In genomic region chr19:46487178-46487801, GRCh38 we compare ENCODE assay signal across 11 cellular contexts. TPM values are rescaled to one million over a fixed set of nuclear protein-coding genes. Genes with fewer than 3 reads are reported as not detected.
DNase-seq lines count a peak whose midpoint lies in the region; ATAC-seq and TF ChIP-seq lines count a peak whose summit lies in the region.
"Had no signal": no experiment of that assay in that cellular context is flagged by ENCODE, and none has a peak within 500 bp of the region (broad histone marks: within the 10 kb centered on the region; RNA-seq: fewer than 3 reads in every experiment).

No MANE protein-coding gene starts in this region.

- H3K9me3 ChIP-seq in SJCRH30 (replicated peaks) (no peaks in the 10 kb centered on the region), neural progenitor cell (ENCODE audit: low read depth) (no peaks in the 10 kb centered on the region)
- H3K9me3 ChIP-seq: colonic mucosa had no signal

- H4K20me1 ChIP-seq in neural progenitor cell (ENCODE audit: low read depth), result no peaks in the 10 kb centered on the region

- H3K79me2 ChIP-seq in ACC112 (ENCODE audit: control insufficient read depth, insufficient read depth, low read length, unreplicated experiment), result no peaks in the 10 kb centered on the region
- no peaks in the 10 kb centered on the region for H3K79me2 ChIP-seq in neural progenitor cell (ENCODE audit: low read depth)

- H3K27ac ChIP-seq in ACC112 (ENCODE audit: low read depth, low read length), result no peak overlapping the region
- no peak overlapping the region for H3K27ac ChIP-seq in SJCRH30
- no peak overlapping the region for H3K27ac ChIP-seq in neural progenitor cell
- H3K27ac ChIP-seq: colonic mucosa had no signal

- H3F3A ChIP-seq in neural progenitor cell (ENCODE audit: low read depth), result peaks cover 20% of the 10 kb centered on the region

- H3K27me3 ChIP-seq in ACC112 (ENCODE audit: insufficient read depth, low read length) (no peaks in the 10 kb centered on the region; the same call in 1 of the 2 replicates), SJCRH30 (peaks cover 17% of the 10 kb centered on the region; the same call in 1 of the 2 replicates), neural progenitor cell (peaks cover 60% of the 10 kb centered on the region)

- H3K9ac ChIP-seq in neural progenitor cell, result no peak overlapping the region

- H3K4me2 ChIP-seq in neural progenitor cell, result peak overlapping the region; percentile 97

- DNase-seq in SJCRH30 (no peak), fibroblast of pulmonary artery (ENCODE audit: low read depth) (no peak), neural progenitor cell (ENCODE audit: low spot score) (no peak), A172 (ENCODE audit: low spot score) (no peak), HEK293T (ENCODE audit: extremely low spot score) (no peak)
- DNase-seq in central memory CD4-positive, alpha-beta T cell, result no peak
- DNase-seq: SHP77 treated with DMSO at 0.1 percent for 48 hours had no signal

- peak overlapping the region; percentile 76 for H3K4me3 ChIP-seq in ACC112 (ENCODE audit: low read depth, low read length)
- peak overlapping the region; percentile 12 for H3K4me3 ChIP-seq in SJCRH30
- peak overlapping the region; percentile 47 for H3K4me3 ChIP-seq in fibroblast of pulmonary artery (replicated peaks; ENCODE audit: low read depth, low read length)
- H3K4me3 ChIP-seq in neural progenitor cell, result peak overlapping the region; percentile 49
- H3K4me3 ChIP-seq: colonic mucosa had no signal

- POLR2A ChIA-PET in HEK293T (lab: Yijun Ruan, JAX), result interaction anchor here (1.3 kb wide), 1 partner anchor 90 kb away, joined by 4 read pairs; no protein-coding TSS in a partner anchor

- CTCF ChIA-PET in HEK293T (lab: Yijun Ruan, JAX), result interaction anchor here (0.9 to 1.0 kb wide), 2 partner anchors 85 to 91 kb away, joined by 3 read pairs; no protein-coding TSS in a partner anchor

- no peak for ATAC-seq in GM21367 (IDR thresholded peaks at IDR 0.05; ENCODE audit: unreplicated experiment)

- peaks cover 4% of the 10 kb centered on the region for H3K9me3 Mint-ChIP-seq in neural progenitor cell

- H3K4me3 Mint-ChIP-seq in neural progenitor cell, result peak overlapping the region; percentile 78

- H3K27me3 Mint-ChIP-seq in neural progenitor cell (ENCODE audit: insufficient read depth, low read depth), result peaks cover 26% of the 10 kb centered on the region

- no peaks in the 10 kb centered on the region for H3K36me3 Mint-ChIP-seq in neural progenitor cell

- H2AFZ ChIP-seq in ACC112 (ENCODE audit: low read length, unreplicated experiment) (peak overlapping the region; percentile 83), neural progenitor cell (replicated peaks) (peak overlapping the region; percentile 97)

- peaks cover 44% of the 10 kb centered on the region for H3K4me1 Mint-ChIP-seq in neural progenitor cell

- H3K4me1 ChIP-seq in ACC112 (ENCODE audit: control insufficient read depth, insufficient read depth, low read length, unreplicated experiment), result no peaks in the 10 kb centered on the region
- peaks cover 2% of the 10 kb centered on the region; the same call in 1 of the 2 replicates for H3K4me1 ChIP-seq in SJCRH30
- peaks cover 13% of the 10 kb centered on the region for H3K4me1 ChIP-seq in neural progenitor cell

- TF ChIP-seq CTCF in fibroblast of pulmonary artery (IDR thresholded peaks at IDR 0.05; ENCODE audit: low read length, missing control alignments), result no peak
- no peak for TF ChIP-seq CTCF in neural progenitor cell (IDR thresholded peaks at IDR 0.05)

- no peak overlapping the region for H3K27ac Mint-ChIP-seq in neural progenitor cell

- H3K36me3 ChIP-seq in ACC112 (ENCODE audit: insufficient read depth, low read length) (no peaks in the 10 kb centered on the region), SJCRH30 (no peaks in the 10 kb centered on the region), neural progenitor cell (no peaks in the 10 kb centered on the region)
- H3K36me3 ChIP-seq: colonic mucosa had no signal

TF ChIP-seq in HEK293T, 16 proteins besides CTCF, POLR2A, EP300 and RAD21:
- TF ChIP-seq BHLHE40 (IDR thresholded peaks at IDR 0.05; ENCODE audit: borderline replicate concordance) (no peak), NFRKB (IDR thresholded peaks at IDR 0.05) (no peak), ARNT (IDR thresholded peaks at IDR 0.05) (no peak), HDGF (IDR thresholded peaks at IDR 0.05; ENCODE audit: borderline replicate concordance) (no peak), LEF1 (IDR thresholded peaks at IDR 0.05; ENCODE audit: borderline replicate concordance) (no peak), PKNOX1 (IDR thresholded peaks at IDR 0.05) (no peak), L3MBTL2 (conservative IDR thresholded peaks at IDR 0.05) (no peak), FOXA1 (IDR thresholded peaks at IDR 0.05) (no peak), SUZ12 (IDR thresholded peaks at IDR 0.05) (no peak), ZNF384 (IDR thresholded peaks at IDR 0.05) (no peak), FOXK2 (IDR thresholded peaks at IDR 0.05) (no peak), SP1 (IDR thresholded peaks at IDR 0.05) (no peak), FOXM1 (IDR thresholded peaks at IDR 0.05; ENCODE audit: borderline replicate concordance) (no peak), CTBP1 (IDR thresholded peaks at IDR 0.05; ENCODE audit: borderline replicate concordance) (no peak), ELF4 (IDR thresholded peaks at IDR 0.05) (no peak), TARDBP (IDR thresholded peaks at IDR 0.05) (no peak)
TF ChIP-seq in HEK293T: peak in this region for 0.

RNA-seq across cellular contexts. Expression of gene PNMA8B, which starts 8.4 kb away (rescaled TPM):
- 0.04 TPM in 1 of 2 replicates, not detected in the other for total RNA-seq in SJCRH30 (2014; rRNA removed; shearing (Covaris generic))
- total RNA-seq in neural progenitor cell (ENCODE audit: low replicate concordance), result 0.09 and 3.9 TPM in 2 replicates
- not detected in 2 replicates for total RNA-seq in A172 (2014; rRNA removed; shearing (Covaris generic))

RNA-seq across cellular contexts. Expression of gene PNMA8A, which starts 15.9 kb away (rescaled TPM):
- total RNA-seq in SJCRH30 (2014; rRNA removed; shearing (Covaris generic)), result 40.1 and 41.8 TPM in 2 replicates
- 42.5 and 43.9 TPM in 2 replicates for total RNA-seq in neural progenitor cell (ENCODE audit: low replicate concordance)
- not detected in 2 replicates for total RNA-seq in A172 (2014; rRNA removed; shearing (Covaris generic))

RNA-seq across cellular contexts. Expression of gene PNMA8C, which starts 58.6 kb away (rescaled TPM):
- total RNA-seq in SJCRH30 (2014; rRNA removed; shearing (Covaris generic)), result 0.02 TPM in 1 of 2 replicates, not detected in the other
- total RNA-seq in neural progenitor cell (ENCODE audit: low replicate concordance), result 0.58 and 0.74 TPM in 2 replicates
- not detected in 2 replicates for total RNA-seq in A172 (2014; rRNA removed; shearing (Covaris generic))
- total RNA-seq: left lobe of liver had no signal

Comparison
In these comparisons a context has a peak if more than half of its experiments do, and no peak if none do; other contexts are left out.
1. H3K4me3 ChIP-seq: peak in every context shown above with its lines; median percentile 76 in ACC112; 49 in neural progenitor cell; 47 in fibroblast of pulmonary artery; 12 in SJCRH30.
2. RNA of gene PNMA8A, which starts 15.9 kb away (total RNA-seq): 42.5 to 43.9 TPM in neural progenitor cell and 40.1 to 41.8 TPM in SJCRH30; not detected in A172; every median in the first group is over 10 times any median in the second.